ENCODE assay signal across 8 cellular contexts in the genomic region with DNA sequence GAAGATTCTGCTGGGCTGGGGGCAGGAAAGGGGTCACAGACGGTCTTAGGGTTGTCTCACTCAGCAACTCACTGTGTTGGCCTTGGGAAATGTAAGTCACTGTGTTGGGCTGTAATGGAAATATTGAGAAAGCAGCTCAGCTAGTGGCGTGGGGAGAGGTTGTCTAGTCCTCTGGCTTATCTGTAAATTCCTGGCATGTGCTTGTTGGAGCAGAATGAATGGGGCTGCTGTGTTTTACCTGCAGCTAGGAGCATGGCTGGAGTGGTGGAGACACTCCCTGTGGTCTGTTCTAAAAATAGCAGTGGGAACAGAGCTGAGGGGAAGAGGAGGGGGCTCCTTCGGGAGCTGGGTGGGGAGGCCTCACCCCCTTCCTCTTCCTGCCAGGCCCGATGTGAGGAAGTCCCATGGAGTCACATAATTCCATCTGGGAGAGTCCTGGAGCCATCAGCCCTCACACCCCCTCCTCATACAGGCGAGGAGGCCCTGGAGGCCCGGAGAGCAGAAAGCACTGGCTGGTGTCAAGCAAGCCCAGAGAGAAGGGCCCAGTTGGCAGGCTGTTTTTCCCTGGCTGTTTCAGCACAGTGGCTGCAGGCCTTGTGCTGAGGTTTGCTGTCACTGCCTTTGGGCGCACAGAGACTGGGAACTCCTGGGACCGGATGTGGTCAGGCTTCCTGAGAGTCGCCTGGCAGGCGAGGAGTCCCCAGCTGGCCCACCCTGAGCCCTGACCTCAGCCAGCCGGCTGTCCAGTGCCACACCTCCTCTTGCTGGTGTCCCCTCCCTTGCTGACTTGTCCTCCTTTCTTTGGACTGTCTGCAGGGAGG.
DNase-seq lines count a peak whose midpoint lies in the region; ATAC-seq, FAIRE-seq and TF ChIP-seq lines count a peak whose summit lies in the region.

No MANE protein-coding gene starts in this region.

- TF ChIP-seq EP300 in HepG2 (IDR thresholded peaks at IDR 0.05; ENCODE audit: low read depth in 2 of 2, low read length in 2 of 2): peak in 1 of 2 experiments; percentile 43; a peak in 1 of 4 replicates
- 0 out of 2 replicates have a peak, but pooled peaks have one; percentile 20 for TF ChIP-seq EP300 in HepG2 (CRISPR knock-in tag; IDR thresholded peaks at IDR 0.05; ENCODE audit: borderline replicate concordance)

- H3K27me3 Mint-ChIP-seq in Caco-2 (ENCODE audit: insufficient read depth, unreplicated experiment): no peaks in the 10 kb centered on the region
- H3K27me3 Mint-ChIP-seq in MCF 10A (ENCODE audit: insufficient read depth, unreplicated experiment): no peaks in the 10 kb centered on the region

- TF ChIP-seq POLR2A in HepG2 (IDR thresholded peaks at IDR 0.05; ENCODE audit: insufficient read depth in 1 of 2, low read depth in 2 of 2, low read length in 2 of 2): 0 out of 4 replicates have a peak, but pooled peaks of 1 of the 2 experiments have one; percentile 26

- no peaks in the 10 kb centered on the region for H3K79me2 ChIP-seq in OCI-LY7 (ENCODE audit: insufficient read depth, low read depth, low read length)
- H3K79me2 ChIP-seq in HepG2 (ENCODE audit: insufficient read depth, low read length): no peaks in the 10 kb centered on the region

- peak; percentile 82 for FAIRE-seq in HepG2 (lab: Jason Lieb, UNC)

- no peaks in the 10 kb centered on the region for H3K9me2 ChIP-seq in OCI-LY7 (ENCODE audit: insufficient read depth, low read length)

- H3K4me3 Mint-ChIP-seq in Caco-2 (ENCODE audit: unreplicated experiment) (no peak overlapping the region), MCF 10A (ENCODE audit: unreplicated experiment) (no peak overlapping the region)

- H3K27me3 ChIP-seq in Caco-2 (replicated peaks; ENCODE audit: control insufficient read depth, insufficient read depth, low read length): no peaks in the 10 kb centered on the region
- H3K27me3 ChIP-seq in HepG2 (ENCODE audit: control insufficient read depth in 1 of 2, insufficient read depth in 2 of 2, low read length in 2 of 2): no peaks in the 10 kb centered on the region

- peaks cover 26% of the 10 kb centered on the region for H3K4me1 ChIP-seq in Caco-2
- H3K4me1 ChIP-seq in OCI-LY7 (ENCODE audit: insufficient read depth, low read length, poor library complexity, severe bottlenecking): peaks cover 11% of the 10 kb centered on the region
- H3K4me1 ChIP-seq in HepG2 (ENCODE audit: insufficient read depth, low read length): peaks cover 41% of the 10 kb centered on the region

- H3K4me2 ChIP-seq in OCI-LY7 (ENCODE audit: low read length): no peak overlapping the region
- peak overlapping the region; percentile 64 for H3K4me2 ChIP-seq in HepG2 (ENCODE audit: low read depth, low read length)

- peak overlapping the region; percentile 46 for H3K9ac ChIP-seq in HepG2 (ENCODE audit: insufficient read depth, low read depth, low read length)

- H3K9me3 Mint-ChIP-seq in Caco-2 (ENCODE audit: unreplicated experiment) (no peaks in the 10 kb centered on the region), MCF 10A (ENCODE audit: unreplicated experiment) (no peaks in the 10 kb centered on the region)

- H3K27ac ChIP-seq in OCI-LY7 (ENCODE audit: low read depth, low read length, poor library complexity, severe bottlenecking): no peak overlapping the region
- H3K27ac ChIP-seq in HepG2 (ENCODE audit: extremely low read length, insufficient read depth, low read length): peak overlapping the region; percentile 54

- H4K20me1 ChIP-seq in OCI-LY7 (ENCODE audit: insufficient read depth, low read length): no peaks in the 10 kb centered on the region
- no peaks in the 10 kb centered on the region for H4K20me1 ChIP-seq in HepG2 (ENCODE audit: insufficient read depth, low read length)

- CTCF ChIA-PET in Caco-2 (lab: Charles Lee) (interaction anchor here (0.6 to 0.9 kb wide), 2 partner anchors 43 to 327 kb away, joined by 3 to 4 read pairs; partner anchors contain the start of genes FKBP15 and SLC31A1), OCI-LY7 (lab: Charles Lee; ENCODE audit: unreplicated experiment) (no interaction called here), MCF 10A (lab: Yijun Ruan, JAX) (interaction anchor here (0.7 to 1.1 kb wide), 2 partner anchors 34 to 106 kb away, joined by 3 to 5 read pairs; no protein-coding TSS in a partner anchor), HepG2 (lab: Yijun Ruan, JAX; ENCODE audit: low intra/inter-chr PET ratio, low total read pairs) (no interaction called here)

- TF ChIP-seq CTCF in Caco-2 (IDR thresholded peaks at IDR 0.05; ENCODE audit: insufficient read depth in 1 of 2, low read depth in 1 of 2, low read length in 1 of 2, severe bottlenecking in 1 of 2, unreplicated experiment in 1 of 2): no peak
- no peak for TF ChIP-seq CTCF in OCI-LY7 (conservative IDR thresholded peaks at IDR 0.05; ENCODE audit: low read length)
- TF ChIP-seq CTCF in MCF 10A (IDR thresholded peaks at IDR 0.05; ENCODE audit: unreplicated experiment): no peak
- no peak for TF ChIP-seq CTCF in HepG2 (CRISPR knock-in tag; IDR thresholded peaks at IDR 0.05)

- intact Hi-C loops in Caco-2 (cut with micrococcal nuclease; ENCODE audit: unreplicated experiment): no loop called here
- intact Hi-C loops in OCI-LY7 (cut with micrococcal nuclease; ENCODE audit: unreplicated experiment): no loop called here
- intact Hi-C loops in MCF 10A (cut with micrococcal nuclease): no loop called here
- intact Hi-C loops in HepG2 (cut with micrococcal nuclease; ENCODE audit: unreplicated experiment): loop anchor here (1.0 to 2.0 kb wide), 2 partner anchors 16 to 43 kb away; no protein-coding TSS in a partner anchor

- H2AFZ ChIP-seq in OCI-LY7 (ENCODE audit: low read length) (no peak overlapping the region), HepG2 (ENCODE audit: low read length) (no peak overlapping the region)

- peaks cover 7% of the 10 kb centered on the region for H3K4me1 Mint-ChIP-seq in Caco-2 (ENCODE audit: low read depth, unreplicated experiment)
- no peaks in the 10 kb centered on the region for H3K4me1 Mint-ChIP-seq in MCF 10A (ENCODE audit: insufficient read depth, unreplicated experiment)

- in situ Hi-C loops in HepG2 (cut with HindIII; ENCODE audit: extremely low pct_ligation_motif_present, low pct_unique_long_range_greater_than_20kb): no loop called here

- H3K27ac Mint-ChIP-seq in Caco-2 (ENCODE audit: unreplicated experiment) (peak overlapping the region; percentile 48), MCF 10A (ENCODE audit: low read depth, unreplicated experiment) (peak overlapping the region; percentile 44)

- DNase-seq in Caco-2 (peak; percentile 45 to 56), OCI-LY7 (ENCODE audit: low spot score) (peak; percentile 22), MCF 10A (ENCODE audit: unreplicated experiment) (no peak), HepG2 (ENCODE audit: low spot score) (peak; percentile 93), NCI-H524 (lab: John Stamatoyannopoulos, UW) (no peak), amniotic stem cell (lab: John Stamatoyannopoulos, UW) (no peak)
- DNase-seq in stimulated activated CD4-positive, alpha-beta T cell treated with anti-CD3 and anti-CD28 coated beads, Interleukin-4, amount 100 ng/mL, for 1 hour: peak; percentile 10

- POLR2A ChIA-PET in Caco-2 (lab: Charles Lee) (no interaction called here), OCI-LY7 (lab: Charles Lee) (interaction anchor here (1.2 kb wide), 1 partner anchor 31 kb away, joined by 3 read pairs; no protein-coding TSS in a partner anchor), MCF 10A (lab: Yijun Ruan, JAX) (no interaction called here), HepG2 (lab: Yijun Ruan, JAX) (interaction anchor here (1.0 to 2.4 kb wide), 5 partner anchors 10 to 138 kb away, joined by 3 to 13 read pairs (median 3); partner anchors contain the start of genes C9orf43 and POLE3)

- H3K4me3 ChIP-seq in Caco-2 (ENCODE audit: low read depth, low read length) (no peak overlapping the region), OCI-LY7 (ENCODE audit: low read depth, low read length, poor library complexity, severe bottlenecking) (no peak overlapping the region), HepG2 (replicated peaks in 1 of 3; ENCODE audit: insufficient read depth in 1 of 3, low read depth in 2 of 3, low read length in 3 of 3) (peak overlapping the region in 1 of 3 experiments; percentile 34; a peak in 2 of 6 replicates)

- WGBS in HepG2 (ENCODE audit: low lambda C conversion rate): 9% methylated on average over 4 of the region's 11 CpGs

- H3K36me3 Mint-ChIP-seq in Caco-2 (ENCODE audit: insufficient read depth, unreplicated experiment) (peaks cover 44% of the 10 kb centered on the region), MCF 10A (ENCODE audit: insufficient read depth, unreplicated experiment) (no peaks in the 10 kb centered on the region)

- no peak for TF ChIP-seq RAD21 in HepG2 (CRISPR knock-in tag; IDR thresholded peaks at IDR 0.05)

- no peaks in the 10 kb centered on the region for H3K36me3 ChIP-seq in Caco-2 (ENCODE audit: control insufficient read depth, insufficient read depth, low read length)
- no peaks in the 10 kb centered on the region for H3K36me3 ChIP-seq in OCI-LY7 (ENCODE audit: insufficient read depth, low read length)
- peaks cover 0 to 8% of the 10 kb centered on the region in 2 experiments; a peak in 2 of 5 replicates for H3K36me3 ChIP-seq in HepG2 (replicated peaks in 1 of 2; ENCODE audit: control insufficient read depth in 1 of 2, insufficient read depth in 2 of 2, low read length in 2 of 2)

- H3K9me3 ChIP-seq in Caco-2: no peaks in the 10 kb centered on the region
- H3K9me3 ChIP-seq in OCI-LY7 (ENCODE audit: low read length): no peaks in the 10 kb centered on the region
- H3K9me3 ChIP-seq in HepG2 (ENCODE audit: low read length): no peaks in the 10 kb centered on the region

- peak; percentile 94 for ATAC-seq in HepG2
- no peak for ATAC-seq in GM19395 (IDR thresholded peaks at IDR 0.05; ENCODE audit: unreplicated experiment)

- BruUV-seq in Caco-2 (replicated peaks; lab: Mats Ljungman, UMichigan): no TSS peak
- BruUV-seq in OCI-LY7 (replicated peaks; lab: Mats Ljungman, UMichigan): no TSS peak
- BruUV-seq in MCF 10A (replicated peaks; lab: Mats Ljungman, UMichigan): no TSS peak
- BruUV-seq in HepG2 (replicated peaks; lab: Mats Ljungman, UMichigan): no TSS peak

TF ChIP-seq in HepG2, 621 proteins besides CTCF, POLR2A, EP300 and RAD21 (continues in another document):
- 0 out of 2 replicates have a peak, but pooled peaks have one; percentile 31 for TF ChIP-seq ZNF501 (CRISPR knock-in tag; IDR thresholded peaks at IDR 0.05)
- no peak for TF ChIP-seq ZEB1 (IDR thresholded peaks at IDR 0.05; ENCODE audit: insufficient replicate concordance, low read depth)
- TF ChIP-seq, protein P1, sequence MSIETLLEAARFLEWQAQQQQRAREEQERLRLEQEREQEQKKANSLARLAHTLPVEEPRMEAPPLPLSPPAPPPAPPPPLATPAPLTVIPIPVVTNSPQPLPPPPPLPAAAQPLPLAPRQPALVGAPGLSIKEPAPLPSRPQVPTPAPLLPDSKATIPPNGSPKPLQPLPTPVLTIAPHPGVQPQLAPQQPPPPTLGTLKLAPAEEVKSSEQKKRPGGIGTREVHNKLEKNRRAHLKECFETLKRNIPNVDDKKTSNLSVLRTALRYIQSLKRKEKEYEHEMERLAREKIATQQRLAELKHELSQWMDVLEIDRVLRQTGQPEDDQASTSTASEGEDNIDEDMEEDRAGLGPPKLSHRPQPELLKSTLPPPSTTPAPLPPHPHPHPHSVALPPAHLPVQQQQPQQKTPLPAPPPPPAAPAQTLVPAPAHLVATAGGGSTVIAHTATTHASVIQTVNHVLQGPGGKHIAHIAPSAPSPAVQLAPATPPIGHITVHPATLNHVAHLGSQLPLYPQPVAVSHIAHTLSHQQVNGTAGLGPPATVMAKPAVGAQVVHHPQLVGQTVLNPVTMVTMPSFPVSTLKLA (IDR thresholded peaks at IDR 0.05): 0 out of 2 replicates have a peak, but pooled peaks have one; percentile 9

Comparison
In these comparisons a context has a peak if more than half of its experiments do, and no peak if none do; other contexts are left out.
1. DNase-seq: peak in Caco-2 (2 of 2), OCI-LY7 (single experiment), HepG2 (single experiment) and stimulated activated CD4-positive, alpha-beta T cell treated with anti-CD3 and anti-CD28 coated beads, Interleukin-4, amount 100 ng/mL, for 1 hour (single experiment); none in MCF 10A (single experiment), NCI-H524 (0 of 2) and amniotic stem cell (single experiment).
2. CTCF ChIA-PET loops: an anchor here in Caco-2 (0.6 to 0.9 kb wide) and MCF 10A (0.7 to 1.1 kb wide); none called in OCI-LY7 and HepG2.
3. POLR2A ChIA-PET loops: an anchor here in OCI-LY7 (1.2 kb wide) and HepG2 (1.0 to 2.4 kb wide); none called in Caco-2 and MCF 10A.